ENCODE assay signal across 9 cellular contexts in genomic region chr2:43133336-43133707, GRCh38.
DNase-seq lines count a peak whose midpoint lies in the region; ATAC-seq and TF ChIP-seq lines count a peak whose summit lies in the region.
"Had no signal": no experiment of that assay in that cellular context is flagged by ENCODE, and none has a peak within 500 bp of the region (broad histone marks: within the 10 kb centered on the region; RNA-seq: fewer than 3 reads in every experiment).

No MANE protein-coding gene starts in this region.

- no peaks in the 10 kb centered on the region for H3F3A ChIP-seq in GM23338 (replicated peaks; ENCODE audit: low read depth)

- H3K9me3 Mint-ChIP-seq in GM23338 = no peaks in the 10 kb centered on the region
- H3K9me3 Mint-ChIP-seq in natural killer cell = no peaks in the 10 kb centered on the region
- H3K9me3 Mint-ChIP-seq in type B pancreatic cell = no peaks in the 10 kb centered on the region

- H3K27ac Mint-ChIP-seq in GM23338 (peak overlapping the region; percentile 59), natural killer cell (peak overlapping the region; percentile 87 to 96), type B pancreatic cell (no peak overlapping the region)

- H3K27ac ChIP-seq in BLaER1 (peak overlapping the region; percentile 83), GM23338 (ENCODE audit: low read depth) (no peak overlapping the region), adrenal gland (peak overlapping the region in 3 of 5 donors; percentile 6 to 88 (median 28))

- H3K36me3 Mint-ChIP-seq in GM23338 (ENCODE audit: low read depth) (no peaks in the 10 kb centered on the region), natural killer cell (no peaks in the 10 kb centered on the region), type B pancreatic cell (no peaks in the 10 kb centered on the region)

- 53 to 81% (median 69%) methylated on average over 3 to 4 of the region's 4 CpGs for WGBS in adrenal gland, 4 donors

- H3K9ac ChIP-seq in BLaER1 = peak overlapping the region; percentile 63

- H3K4me3 Mint-ChIP-seq in GM23338 (no peak overlapping the region), natural killer cell (peak overlapping the region; percentile 69), type B pancreatic cell (no peak overlapping the region)

- H3K9me3 ChIP-seq in BLaER1 = no peaks in the 10 kb centered on the region
- no peaks in the 10 kb centered on the region for H3K9me3 ChIP-seq in adrenal gland (replicated peaks in 1 of 3)
- no peaks in the 10 kb centered on the region for H3K9me3 ChIP-seq in BE2C

- ATAC-seq in GM23338 (no peak), natural killer cell (no peak), GM21717 (IDR thresholded peaks at IDR 0.05; ENCODE audit: unreplicated experiment) (no peak)

- TF ChIP-seq POLR2A in adrenal gland (IDR thresholded peaks at IDR 0.05) = no peak

- H3K27me3 Mint-ChIP-seq in GM23338 (ENCODE audit: insufficient read depth, low read depth, poor library complexity) = peaks cover 12% of the 10 kb centered on the region
- H3K27me3 Mint-ChIP-seq in natural killer cell (ENCODE audit: low read depth in 2 of 2) = no peaks in the 10 kb centered on the region
- H3K27me3 Mint-ChIP-seq in type B pancreatic cell = no peaks in the 10 kb centered on the region

- TF ChIP-seq CTCF in GM23338 (conservative IDR thresholded peaks at IDR 0.05; ENCODE audit: low read depth in 2 of 2) = no peak
- TF ChIP-seq CTCF in adrenal gland (IDR thresholded peaks at IDR 0.05) = no peak
- TF ChIP-seq CTCF in natural killer cell (IDR thresholded peaks at IDR 0.05) = no peak
- TF ChIP-seq CTCF in type B pancreatic cell (conservative IDR thresholded peaks at IDR 0.05) = no peak
- no peak for TF ChIP-seq CTCF in BE2C (IDR thresholded peaks at IDR 0.05; ENCODE audit: low read depth, low read length)

- H3K4me1 ChIP-seq in BLaER1 = peaks cover 100% of the 10 kb centered on the region
- H3K4me1 ChIP-seq in GM23338 (ENCODE audit: insufficient read depth) = peaks cover 20% of the 10 kb centered on the region
- H3K4me1 ChIP-seq in adrenal gland (replicated peaks in 1 of 2) = peaks cover 10 to 48% of the 10 kb centered on the region in 2 donors
- peaks cover 11% of the 10 kb centered on the region for H3K4me1 ChIP-seq in BE2C

- intact Hi-C loops in adrenal gland (cut with DNase I) (loop anchor here (5.0 to 10.0 kb wide), 2 partner anchors 91 to 94 kb away; partner anchors contain the start of gene ZFP36L2 (in 2 of the 2)), natural killer cell (cut with micrococcal nuclease) (no loop called here)

- H2AFZ ChIP-seq in GM23338 = peak overlapping the region; percentile 72; the same call in 1 of the 2 replicates

- H4K20me1 ChIP-seq in BLaER1 (no peaks in the 10 kb centered on the region), GM23338 (replicated peaks; ENCODE audit: insufficient read depth) (no peaks in the 10 kb centered on the region)

- H3K4me2 ChIP-seq in BLaER1 (peak overlapping the region; percentile 93), GM23338 (no peak overlapping the region)

- H3K27me3 ChIP-seq in BLaER1 (no peaks in the 10 kb centered on the region), GM23338 (ENCODE audit: insufficient read depth) (no peaks in the 10 kb centered on the region), adrenal gland (no peaks in the 10 kb centered on the region), BE2C (no peaks in the 10 kb centered on the region)

- peaks cover 43% of the 10 kb centered on the region for H3K4me1 Mint-ChIP-seq in GM23338
- peaks cover 85 to 93% of the 10 kb centered on the region in 2 donors for H3K4me1 Mint-ChIP-seq in natural killer cell
- peaks cover 55% of the 10 kb centered on the region for H3K4me1 Mint-ChIP-seq in type B pancreatic cell (ENCODE audit: unreplicated experiment)

- DNase-seq in GM23338 (ENCODE audit: low spot score) = no peak
- no peak for DNase-seq in adrenal gland
- DNase-seq in natural killer cell = no peak
- no peak for DNase-seq in type B pancreatic cell (ENCODE audit: extremely low spot score, unreplicated experiment)
- DNase-seq in BE2C = no peak
- no peak for DNase-seq in activated CD4-positive, CD25-positive, alpha-beta regulatory T cell treated with anti-CD3 and anti-CD28 coated beads, Interleukin-2, amount 50 U/mL, for 72 hours
- DNase-seq: SHP77 treated with DMSO at 0.1 percent for 48 hours had no signal

- H3K36me3 ChIP-seq in BLaER1 = no peaks in the 10 kb centered on the region
- no peaks in the 10 kb centered on the region for H3K36me3 ChIP-seq in GM23338 (ENCODE audit: insufficient read depth)
- H3K36me3 ChIP-seq in adrenal gland (replicated peaks in 1 of 2) = no peaks in the 10 kb centered on the region
- no peaks in the 10 kb centered on the region for H3K36me3 ChIP-seq in BE2C

- no peaks in the 10 kb centered on the region for H3K79me2 ChIP-seq in GM23338 (replicated peaks; ENCODE audit: insufficient read depth)

- H3K4me3 ChIP-seq in BLaER1 = peak overlapping the region; percentile 14; the same call in 1 of the 2 replicates
- H3K4me3 ChIP-seq in GM23338 = no peak overlapping the region
- no peak overlapping the region for H3K4me3 ChIP-seq in adrenal gland
- H3K4me3 ChIP-seq in BE2C (ENCODE audit: low read depth, low read length) = no peak overlapping the region

- no peaks in the 10 kb centered on the region for H3K9me2 ChIP-seq in GM23338 (ENCODE audit: insufficient read depth)

TF ChIP-seq in GM23338, 12 proteins besides CTCF, POLR2A, EP300 and RAD21 (continues in another document):
- no peak for TF ChIP-seq CREB1 (CRISPR knock-in tag; IDR thresholded peaks at IDR 0.05; ENCODE audit: low read depth)
- TF ChIP-seq EZH2phosphoT487 (IDR thresholded peaks at IDR 0.05; ENCODE audit: unreplicated experiment) = no peak
- no peak for TF ChIP-seq ETS1 (IDR thresholded peaks at IDR 0.05)
- no peak for TF ChIP-seq REST (IDR thresholded peaks at IDR 0.05; ENCODE audit: unreplicated experiment)
